7 cellular contexts compared by ENCODE assay signal in the genomic region with DNA sequence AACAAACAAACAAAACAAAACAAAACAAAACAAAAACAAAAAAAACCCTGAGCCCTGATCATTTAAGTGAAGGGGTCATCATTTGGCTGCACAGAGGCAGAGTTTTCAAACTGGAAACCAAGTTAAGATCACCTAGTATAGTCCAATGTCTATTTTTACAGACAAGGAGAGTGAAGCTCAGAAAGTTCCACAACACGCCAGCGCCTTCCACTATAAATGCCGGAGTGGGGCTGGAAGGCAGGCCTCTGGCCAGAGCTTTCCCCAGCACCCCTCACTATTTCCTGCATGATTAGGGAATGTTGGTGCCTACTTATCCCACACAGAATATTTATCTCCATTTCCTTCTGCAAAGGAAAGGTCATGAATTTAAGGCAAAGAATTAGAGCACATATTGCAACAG.
"Had no signal": no experiment of that assay in that cellular context is flagged by ENCODE, and none has a peak within 500 bp of the region (broad histone marks: within the 10 kb centered on the region; RNA-seq: fewer than 3 reads in every experiment).

No MANE protein-coding gene starts in this region.

- H3K9me3 ChIP-seq: HAP-1 had no signal

- DNase-seq: GM23248, GOT3, H7, HFFc6, IMR-90 had no signal

- H3K27ac ChIP-seq: GM23248 had no signal

- H3K4me1 ChIP-seq: HAP-1 had no signal

- H3K36me3 ChIP-seq: HAP-1 had no signal

- H3K4me3 ChIP-seq: GM23248, HAP-1 had no signal

- ATAC-seq: HCT116 had no signal
